In genomic region chr17:48623583-48623982, GRCh38 we compare ENCODE assay signal across 1 cellular context.
TF ChIP-seq lines count a peak whose summit lies in the region.

No MANE protein-coding gene starts in this region.

TF ChIP-seq in GM23338, 12 proteins besides CTCF, POLR2A, EP300 and RAD21 (continued from another document):
- TF ChIP-seq, protein P1, sequence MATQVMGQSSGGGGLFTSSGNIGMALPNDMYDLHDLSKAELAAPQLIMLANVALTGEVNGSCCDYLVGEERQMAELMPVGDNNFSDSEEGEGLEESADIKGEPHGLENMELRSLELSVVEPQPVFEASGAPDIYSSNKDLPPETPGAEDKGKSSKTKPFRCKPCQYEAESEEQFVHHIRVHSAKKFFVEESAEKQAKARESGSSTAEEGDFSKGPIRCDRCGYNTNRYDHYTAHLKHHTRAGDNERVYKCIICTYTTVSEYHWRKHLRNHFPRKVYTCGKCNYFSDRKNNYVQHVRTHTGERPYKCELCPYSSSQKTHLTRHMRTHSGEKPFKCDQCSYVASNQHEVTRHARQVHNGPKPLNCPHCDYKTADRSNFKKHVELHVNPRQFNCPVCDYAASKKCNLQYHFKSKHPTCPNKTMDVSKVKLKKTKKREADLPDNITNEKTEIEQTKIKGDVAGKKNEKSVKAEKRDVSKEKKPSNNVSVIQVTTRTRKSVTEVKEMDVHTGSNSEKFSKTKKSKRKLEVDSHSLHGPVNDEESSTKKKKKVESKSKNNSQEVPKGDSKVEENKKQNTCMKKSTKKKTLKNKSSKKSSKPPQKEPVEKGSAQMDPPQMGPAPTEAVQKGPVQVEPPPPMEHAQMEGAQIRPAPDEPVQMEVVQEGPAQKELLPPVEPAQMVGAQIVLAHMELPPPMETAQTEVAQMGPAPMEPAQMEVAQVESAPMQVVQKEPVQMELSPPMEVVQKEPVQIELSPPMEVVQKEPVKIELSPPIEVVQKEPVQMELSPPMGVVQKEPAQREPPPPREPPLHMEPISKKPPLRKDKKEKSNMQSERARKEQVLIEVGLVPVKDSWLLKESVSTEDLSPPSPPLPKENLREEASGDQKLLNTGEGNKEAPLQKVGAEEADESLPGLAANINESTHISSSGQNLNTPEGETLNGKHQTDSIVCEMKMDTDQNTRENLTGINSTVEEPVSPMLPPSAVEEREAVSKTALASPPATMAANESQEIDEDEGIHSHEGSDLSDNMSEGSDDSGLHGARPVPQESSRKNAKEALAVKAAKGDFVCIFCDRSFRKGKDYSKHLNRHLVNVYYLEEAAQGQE (IDR thresholded peaks at IDR 0.05; ENCODE audit: unreplicated experiment): no peak
- TF ChIP-seq JUNB (IDR thresholded peaks at IDR 0.05; ENCODE audit: unreplicated experiment) (no peak), EZH2 (IDR thresholded peaks at IDR 0.05; ENCODE audit: low read depth, unreplicated experiment) (peak; percentile 5), POLR2AphosphoS5 (IDR thresholded peaks at IDR 0.05; ENCODE audit: low read depth) (no peak)
TF ChIP-seq in GM23338: peak in this region for 1.
